ENCODE assay signal across 29 cellular contexts in genomic region chr2:12376025-12376424, GRCh38.
A peak's percentile ranks its signal among the peaks of the same experiment; 100 is the strongest.
DNase-seq lines count a peak whose midpoint lies in the region; ATAC-seq and TF ChIP-seq lines count a peak whose summit lies in the region.
"Had no signal": no experiment of that assay in that cellular context is flagged by ENCODE, and none has a peak within 500 bp of the region (broad histone marks: within the 10 kb centered on the region; RNA-seq: fewer than 3 reads in every experiment).

No MANE protein-coding gene starts in this region.

- H3K27me3 ChIP-seq in breast epithelium (no peaks in the 10 kb centered on the region), testis (no peaks in the 10 kb centered on the region)
- H3K27me3 ChIP-seq: gastrocnemius medialis, ovary, spleen, suprapubic skin, uterus had no signal

- H3K36me3 Mint-ChIP-seq in MCF 10A (ENCODE audit: insufficient read depth, unreplicated experiment): peaks cover 6% of the 10 kb centered on the region
- no peaks in the 10 kb centered on the region for H3K36me3 Mint-ChIP-seq in activated T-helper 17 cell treated with anti-CD3 and anti-CD28 coated beads, Interleukin-2, amount 50 U/mL, for 72 hours (ENCODE audit: low read depth)
- H3K36me3 Mint-ChIP-seq: activated CD4-positive, alpha-beta memory T cell treated with anti-CD3 and anti-CD28 coated beads for 36 hours; naive B cell; stimulated activated naive B cell treated with anti-CD40 and anti-IgM and Interleukin-4, amounts not matched to agents 10 μg/mL and 1 μg/mL and 100 μg/mL, for 72 hours had no signal

- H3K4me1 Mint-ChIP-seq in MCF 10A (ENCODE audit: insufficient read depth, unreplicated experiment): peaks cover 5% of the 10 kb centered on the region
- H3K4me1 Mint-ChIP-seq in activated T-helper 17 cell treated with anti-CD3 and anti-CD28 coated beads, Interleukin-2, amount 50 U/mL, for 72 hours: peaks cover 4% of the 10 kb centered on the region

- peak; percentile 53 for ATAC-seq in HG03520 (IDR thresholded peaks at IDR 0.05; ENCODE audit: unreplicated experiment)
- ATAC-seq in activated T-helper 17 cell treated with anti-CD3 and anti-CD28 coated beads, Interleukin-2, amount 50 U/mL, for 72 hours (replicated peaks): no peak
- ATAC-seq: effector memory CD8-positive, alpha-beta T cell; gastrocnemius medialis; left lobe of liver; stimulated activated naive B cell treated with anti-CD40 and anti-IgM and Interleukin-4, amounts not matched to agents 10 μg/mL and 1 μg/mL and 100 μg/mL, for 72 hours had no signal

- POLR2A ChIA-PET in MCF 10A (lab: Yijun Ruan, JAX): interaction anchor here (1.0 to 1.2 kb wide), 4 partner anchors 13 to 340 kb away, joined by 3 to 4 read pairs (median 3); no protein-coding TSS in a partner anchor

- CTCF ChIA-PET in MCF 10A (lab: Yijun Ruan, JAX): interaction anchor here (0.6 to 0.9 kb wide), 2 partner anchors 40 to 296 kb away, joined by 3 to 4 read pairs; no protein-coding TSS in a partner anchor

- TF ChIP-seq POLR2A in breast epithelium (IDR thresholded peaks at IDR 0.05) (no peak), testis (IDR thresholded peaks at IDR 0.05) (no peak)

- TF ChIP-seq CTCF in MCF 10A (IDR thresholded peaks at IDR 0.05; ENCODE audit: unreplicated experiment) (no peak), breast epithelium (IDR thresholded peaks at IDR 0.05) (no peak), testis (IDR thresholded peaks at IDR 0.05) (no peak)

- no peaks in the 10 kb centered on the region for H3K9me3 Mint-ChIP-seq in MCF 10A (ENCODE audit: unreplicated experiment)
- H3K9me3 Mint-ChIP-seq in activated T-helper 17 cell treated with anti-CD3 and anti-CD28 coated beads, Interleukin-2, amount 50 U/mL, for 72 hours: no peaks in the 10 kb centered on the region
- H3K9me3 Mint-ChIP-seq: activated CD4-positive, alpha-beta memory T cell treated with anti-CD3 and anti-CD28 coated beads for 36 hours; effector memory CD8-positive, alpha-beta T cell; naive B cell; stimulated activated naive B cell treated with anti-CD40 and anti-IgM and Interleukin-4, amounts not matched to agents 10 μg/mL and 1 μg/mL and 100 μg/mL, for 72 hours had no signal

- H3K4me3 ChIP-seq in breast epithelium: no peak overlapping the region
- no peak overlapping the region for H3K4me3 ChIP-seq in testis
- H3K4me3 ChIP-seq: coronary artery, gastrocnemius medialis, ovary, spleen, suprapubic skin, uterus had no signal

- H3K27ac ChIP-seq in breast epithelium (no peak overlapping the region), testis (peak overlapping the region; percentile 1 to 41)
- H3K27ac ChIP-seq: coronary artery, gastrocnemius medialis, ovary, spleen, suprapubic skin, uterus had no signal

- no peaks in the 10 kb centered on the region for H3K27me3 Mint-ChIP-seq in MCF 10A (ENCODE audit: insufficient read depth, unreplicated experiment)
- no peaks in the 10 kb centered on the region for H3K27me3 Mint-ChIP-seq in activated T-helper 17 cell treated with anti-CD3 and anti-CD28 coated beads, Interleukin-2, amount 50 U/mL, for 72 hours
- H3K27me3 Mint-ChIP-seq: activated CD4-positive, alpha-beta memory T cell treated with anti-CD3 and anti-CD28 coated beads for 36 hours; effector memory CD8-positive, alpha-beta T cell; naive B cell; stimulated activated naive B cell treated with anti-CD40 and anti-IgM and Interleukin-4, amounts not matched to agents 10 μg/mL and 1 μg/mL and 100 μg/mL, for 72 hours had no signal

- H3K4me1 ChIP-seq in breast epithelium (no peaks in the 10 kb centered on the region), testis (no peaks in the 10 kb centered on the region)
- H3K4me1 ChIP-seq: gastrocnemius medialis, spleen, suprapubic skin, uterus had no signal

- peak overlapping the region; percentile 57 for H3K27ac Mint-ChIP-seq in MCF 10A (ENCODE audit: low read depth, unreplicated experiment)
- peak overlapping the region; percentile 68 for H3K27ac Mint-ChIP-seq in activated T-helper 17 cell treated with anti-CD3 and anti-CD28 coated beads, Interleukin-2, amount 50 U/mL, for 72 hours
- H3K27ac Mint-ChIP-seq: activated CD4-positive, alpha-beta memory T cell treated with anti-CD3 and anti-CD28 coated beads for 36 hours; effector memory CD8-positive, alpha-beta T cell; stimulated activated naive B cell treated with anti-CD40 and anti-IgM and Interleukin-4, amounts not matched to agents 10 μg/mL and 1 μg/mL and 100 μg/mL, for 72 hours had no signal

- H3K36me3 ChIP-seq in breast epithelium (no peaks in the 10 kb centered on the region), testis (ENCODE audit: low read depth, missing control alignments) (no peaks in the 10 kb centered on the region)
- H3K36me3 ChIP-seq: gastrocnemius medialis, ovary, spleen, suprapubic skin, uterus had no signal

- H3K4me3 Mint-ChIP-seq in MCF 10A (ENCODE audit: unreplicated experiment): no peak overlapping the region
- peak overlapping the region; percentile 42 for H3K4me3 Mint-ChIP-seq in activated T-helper 17 cell treated with anti-CD3 and anti-CD28 coated beads, Interleukin-2, amount 50 U/mL, for 72 hours
- H3K4me3 Mint-ChIP-seq: activated CD4-positive, alpha-beta memory T cell treated with anti-CD3 and anti-CD28 coated beads for 36 hours; effector memory CD8-positive, alpha-beta T cell; stimulated activated naive B cell treated with anti-CD40 and anti-IgM and Interleukin-4, amounts not matched to agents 10 μg/mL and 1 μg/mL and 100 μg/mL, for 72 hours had no signal

- intact Hi-C loops in MCF 10A (cut with micrococcal nuclease): no loop called here
- intact Hi-C loops in breast epithelium (cut with DNase I; ENCODE audit: low total_unique reads): no loop called here
- intact Hi-C loops in testis (cut with DNase I; ENCODE audit: low total_unique reads): no loop called here

- no peak for DNase-seq in MCF 10A (ENCODE audit: unreplicated experiment)
- no peak for DNase-seq in breast epithelium (ENCODE audit: low spot score in 2 of 2)
- DNase-seq in testis: no peak
- no peak for DNase-seq in HuH-7.5 (ENCODE audit: low spot score)
- no peak for DNase-seq in SIG-M5 treated with dmso at 0.1 percent for 504 hours (lab: John Stamatoyannopoulos, UW; ENCODE audit: unreplicated experiment)
- no peak for DNase-seq in mucosa of gallbladder (ENCODE audit: low spot score)
- DNase-seq: activated CD4-positive, alpha-beta memory T cell treated with anti-CD3 and anti-CD28 coated beads for 36 hours; activated gamma-delta T cell treated with Interleukin-2 at 50 U/mL for 16 hours; C1 segment of cervical spinal cord; effector memory CD8-positive, alpha-beta T cell; gastrocnemius medialis; hippocampal formation; KBM-7; naive B cell; NCI-H1930; NCI-H2227 treated with DMSO at 0.1 percent for 48 hours; NCI-H69; ovary; retina; spleen; stimulated activated CD4-positive, alpha-beta T cell treated with anti-CD3 and anti-CD28 coated beads, Interleukin-2, amount 100 ng/mL, for 48 hours; stimulated activated naive B cell treated with anti-CD40 and anti-IgM and Interleukin-4, amounts not matched to agents 10 μg/mL and 1 μg/mL and 100 μg/mL, for 72 hours; T1000; uterus had no signal

- BruUV-seq in MCF 10A (replicated peaks; lab: Mats Ljungman, UMichigan): no TSS peak

- H3K9me3 ChIP-seq in breast epithelium: no peaks in the 10 kb centered on the region
- no peaks in the 10 kb centered on the region for H3K9me3 ChIP-seq in testis
- H3K9me3 ChIP-seq: gastrocnemius medialis, ovary, spleen, suprapubic skin, uterus had no signal

- WGBS in testis, 2 donors: 76 to 77% methylated on average over 1 of the region's 1 CpG

Comparison
In these comparisons a context has a peak if more than half of its experiments do, and no peak if none do; other contexts are left out.
1. H3K27ac ChIP-seq: peak in testis (2 of 2); none in breast epithelium (0 of 2).